In genomic region chr21:44817506-44817880, GRCh38 we compare ENCODE assay signal across 8 cellular contexts. TPM values are rescaled to one million over a fixed set of nuclear protein-coding genes. Genes with fewer than 3 reads are reported as not detected.
DNase-seq lines count a peak whose midpoint lies in the region; FAIRE-seq and TF ChIP-seq lines count a peak whose summit lies in the region.

No MANE protein-coding gene starts in this region.

- H3K36me3 Mint-ChIP-seq in activated naive CD4-positive, alpha-beta T cell treated with anti-CD3 and anti-CD28 coated beads, Interleukin-2, amount 50 U/mL, for 24 hours, result no peaks in the 10 kb centered on the region

- 2% methylated on average over 28 of the region's 43 CpGs for WGBS in SK-N-SH (ENCODE audit: low lambda C conversion rate)

- H3K4me1 ChIP-seq in SK-N-SH (ENCODE audit: control insufficient read depth in 1 of 2, insufficient read depth in 2 of 2, low read depth in 1 of 2, low read length in 1 of 2) (peaks cover 8 to 28% of the 10 kb centered on the region in 2 experiments; a peak in 3 of 4 replicates), subcutaneous abdominal adipose tissue (ENCODE audit: control insufficient read depth in 5 of 5, insufficient read depth in 5 of 5, low read length in 5 of 5) (peaks cover 0 to 36% (median 33%) of the 10 kb centered on the region in 5 donors)

- H3K9me2 ChIP-seq in SK-N-SH, result no peaks in the 10 kb centered on the region

- H3K4me3 ChIP-seq in SK-N-SH (ENCODE audit: low read depth in 2 of 2, low read length in 1 of 2), result peak overlapping the region; percentile 75 to 87
- peak overlapping the region in 4 of 5 donors; percentile 64 to 73 (median 69) for H3K4me3 ChIP-seq in subcutaneous abdominal adipose tissue (ENCODE audit: low read depth in 1 of 5, low read length in 5 of 5)

- H3K9me3 ChIP-seq in SK-N-SH (peaks cover under 1% of the 10 kb centered on the region; the same call in 1 of the 2 replicates), subcutaneous abdominal adipose tissue (ENCODE audit: control insufficient read depth in 5 of 5, low read length in 5 of 5) (peaks cover 0 to 32% (median 27%) of the 10 kb centered on the region in 5 donors)

- H3K9me3 Mint-ChIP-seq in activated naive CD4-positive, alpha-beta T cell treated with anti-CD3 and anti-CD28 coated beads, Interleukin-2, amount 50 U/mL, for 24 hours, result peaks cover 4% of the 10 kb centered on the region

- H3F3A ChIP-seq in SK-N-SH (replicated peaks; ENCODE audit: insufficient read depth), result peaks cover 8% of the 10 kb centered on the region

- H4K20me1 ChIP-seq in SK-N-SH (ENCODE audit: insufficient read depth), result peaks cover 38% of the 10 kb centered on the region

- no peak overlapping the region for H3K27ac Mint-ChIP-seq in activated naive CD4-positive, alpha-beta T cell treated with anti-CD3 and anti-CD28 coated beads, Interleukin-2, amount 50 U/mL, for 24 hours

- no peaks in the 10 kb centered on the region for H3K27me3 Mint-ChIP-seq in activated naive CD4-positive, alpha-beta T cell treated with anti-CD3 and anti-CD28 coated beads, Interleukin-2, amount 50 U/mL, for 24 hours

- FAIRE-seq in H54 (lab: Jason Lieb, UNC), result no peak

- TF ChIP-seq POLR2A in H54 (IDR thresholded peaks at IDR 0.05; ENCODE audit: low read depth, low read length), result no peak

- H3K27ac ChIP-seq in SK-N-SH (ENCODE audit: low read depth in 2 of 2, low read length in 1 of 2) (peak overlapping the region in 1 of 2 experiments; percentile 88; a peak in 2 of 4 replicates), subcutaneous abdominal adipose tissue (ENCODE audit: low read depth, low read length) (no peak overlapping the region)

- H3K9ac ChIP-seq in SK-N-SH, result peak overlapping the region; percentile 72
- H3K9ac ChIP-seq in subcutaneous abdominal adipose tissue (ENCODE audit: low read length in 5 of 5), result peak overlapping the region in 2 of 5 donors; percentile 35 to 71

- no peaks in the 10 kb centered on the region for H3K27me3 ChIP-seq in SK-N-SH (ENCODE audit: insufficient read depth)
- H3K27me3 ChIP-seq in subcutaneous abdominal adipose tissue (ENCODE audit: control insufficient read depth in 5 of 5, insufficient read depth in 4 of 5, low read length in 5 of 5), result no peaks in the 10 kb centered on the region

- H3K4me2 ChIP-seq in SK-N-SH, result peak overlapping the region; percentile 96

- TF ChIP-seq EP300 in SK-N-SH (IDR thresholded peaks at IDR 0.05; ENCODE audit: borderline replicate concordance in 1 of 2, low read depth in 1 of 2, low read length in 1 of 2), result no peak

- no peak for TF ChIP-seq RAD21 in SK-N-SH (IDR thresholded peaks at IDR 0.05; ENCODE audit: low read length)

- H3K36me3 ChIP-seq in SK-N-SH (replicated peaks in 1 of 2; ENCODE audit: control insufficient read depth in 1 of 2, insufficient read depth in 2 of 2, low read length in 1 of 2) (peaks cover 0 to 8% of the 10 kb centered on the region in 2 experiments), subcutaneous abdominal adipose tissue (ENCODE audit: control insufficient read depth in 5 of 5, insufficient read depth in 5 of 5, low read length in 5 of 5) (peaks cover 0 to 15% (median 15%) of the 10 kb centered on the region in 5 donors)

- H3K4me1 Mint-ChIP-seq in activated naive CD4-positive, alpha-beta T cell treated with anti-CD3 and anti-CD28 coated beads, Interleukin-2, amount 50 U/mL, for 24 hours, result peaks cover 23% of the 10 kb centered on the region

- no peak for TF ChIP-seq CTCF in SK-N-SH (IDR thresholded peaks at IDR 0.05)

- POLR2A ChIA-PET in SK-N-SH (lab: Yijun Ruan, JAX), result interaction anchor here (0.9 kb wide), 2 partner anchors 9 to 16 kb away, joined by 3 to 4 read pairs; partner anchors contain the start of gene UBE2G2

- DNase-seq in EL, result peak; percentile 86
- peak; percentile 97 for DNase-seq in H54 (ENCODE audit: insufficient read length, low spot score)
- peak; percentile 91 for DNase-seq in LoVo (ENCODE audit: low spot score)
- DNase-seq in SK-N-SH, result peak; percentile 99
- DNase-seq in globus pallidus (ENCODE audit: low spot score), result peak; percentile 87
- peak in 55 of 56 donors; percentile 23 to 94 (median 81) for DNase-seq in nucleus accumbens (lab: John Stamatoyannopoulos, UW)

- peak overlapping the region; percentile 54 for H3K4me3 Mint-ChIP-seq in activated naive CD4-positive, alpha-beta T cell treated with anti-CD3 and anti-CD28 coated beads, Interleukin-2, amount 50 U/mL, for 24 hours

- 0 out of 2 replicates have a peak overlapping the region, but pooled peaks have one; percentile 22 for H2AFZ ChIP-seq in SK-N-SH (ENCODE audit: low read depth)

- CTCF ChIA-PET in SK-N-SH (lab: Yijun Ruan, JAX), result interaction anchor here (0.6 kb wide), 1 partner anchor 115 kb away, joined by 3 read pairs; no protein-coding TSS in a partner anchor

- H3K79me2 ChIP-seq in SK-N-SH (ENCODE audit: insufficient read depth), result peaks cover 50% of the 10 kb centered on the region

TF ChIP-seq in SK-N-SH, 30 proteins besides CTCF, POLR2A, EP300 and RAD21:
- TF ChIP-seq MXI1 (IDR thresholded peaks at IDR 0.05; ENCODE audit: low read depth, low read length), result peak; percentile 76; the same call in 1 of the 2 replicates
- TF ChIP-seq, protein P1, sequence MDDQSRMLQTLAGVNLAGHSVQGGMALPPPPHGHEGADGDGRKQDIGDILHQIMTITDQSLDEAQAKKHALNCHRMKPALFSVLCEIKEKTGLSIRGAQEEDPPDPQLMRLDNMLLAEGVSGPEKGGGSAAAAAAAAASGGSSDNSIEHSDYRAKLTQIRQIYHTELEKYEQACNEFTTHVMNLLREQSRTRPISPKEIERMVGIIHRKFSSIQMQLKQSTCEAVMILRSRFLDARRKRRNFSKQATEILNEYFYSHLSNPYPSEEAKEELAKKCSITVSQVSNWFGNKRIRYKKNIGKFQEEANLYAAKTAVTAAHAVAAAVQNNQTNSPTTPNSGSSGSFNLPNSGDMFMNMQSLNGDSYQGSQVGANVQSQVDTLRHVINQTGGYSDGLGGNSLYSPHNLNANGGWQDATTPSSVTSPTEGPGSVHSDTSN (IDR thresholded peaks at IDR 0.05), result no peak
- 0 out of 2 replicates have a peak, but pooled peaks have one; percentile 5 for TF ChIP-seq MAX (IDR thresholded peaks at IDR 0.05; ENCODE audit: low read depth)
- TF ChIP-seq NFIC (IDR thresholded peaks at IDR 0.05; ENCODE audit: borderline replicate concordance), result no peak
- no peak for TF ChIP-seq SMC3 (IDR thresholded peaks at IDR 0.05; ENCODE audit: low read depth, low read length)
- TF ChIP-seq GATA2 (CRISPR knock-in tag; IDR thresholded peaks at IDR 0.05), result no peak
- TF ChIP-seq SIN3A (IDR thresholded peaks at IDR 0.05; ENCODE audit: borderline replicate concordance, low read depth, low read length), result peak; percentile 38; the same call in 1 of the 2 replicates

RNA-seq across cellular contexts. Expression of gene SUMO3, which starts 0.4 kb away (rescaled TPM):
- polyA plus RNA-seq in SK-N-SH (2012; rRNA removed), result 89.0 and 125 TPM in 2 replicates
- polyA plus RNA-seq in SK-N-SH (2012; cell fraction: cytosol; rRNA removed), result 116 and 122 TPM in 2 replicates
- 31.5 and 38.2 TPM in 2 replicates for polyA plus RNA-seq in SK-N-SH (2012; cell fraction: nucleus; rRNA removed)

RNA-seq across cellular contexts. Expression of gene UBE2G2, which starts 15.9 kb away (rescaled TPM):
- polyA plus RNA-seq in SK-N-SH (2012; rRNA removed), result 129 and 149 TPM in 2 replicates
- polyA plus RNA-seq in SK-N-SH (2012; cell fraction: cytosol; rRNA removed), result 55.4 and 71.0 TPM in 2 replicates
- 527 and 606 TPM in 2 replicates for polyA plus RNA-seq in SK-N-SH (2012; cell fraction: nucleus; rRNA removed)

RNA-seq across cellular contexts. Expression of gene PTTG1IP, which starts 56.0 kb away (rescaled TPM):
- polyA plus RNA-seq in SK-N-SH (2012; rRNA removed), result 171 and 196 TPM in 2 replicates
- polyA plus RNA-seq in SK-N-SH (2012; cell fraction: cytosol; rRNA removed), result 173 and 196 TPM in 2 replicates
- 113 and 135 TPM in 2 replicates for polyA plus RNA-seq in SK-N-SH (2012; cell fraction: nucleus; rRNA removed)
